ENCODE assay signal across 19 cellular contexts in genomic region chr2:147485210-147485851, GRCh38.
"Had no signal": no experiment of that assay in that cellular context is flagged by ENCODE, and none has a peak within 500 bp of the region (broad histone marks: within the 10 kb centered on the region; RNA-seq: fewer than 3 reads in every experiment).

No MANE protein-coding gene starts in this region.

- ATAC-seq: activated CD8-positive, alpha-beta T cell treated with anti-CD3 and anti-CD28 coated beads, Interleukin-2, amount 10 ng/mL, durations not matched to agents 7 days and 5 days; psoas muscle; sciatic nerve; upper lobe of right lung had no signal

- H3K27me3 ChIP-seq: esophagus squamous epithelium, neural progenitor cell, stomach, testis, upper lobe of right lung had no signal

- H3K9ac ChIP-seq: neural progenitor cell had no signal

- DNase-seq: activated CD4-positive, alpha-beta T cell treated with anti-CD3 and anti-CD28 coated beads, Interleukin-2, amount 10 ng/mL, durations not matched to agents 24 days and 14 days; activated CD4-positive, CD25-positive, alpha-beta regulatory T cell; activated CD8-positive, alpha-beta memory T cell treated with anti-CD3 and anti-CD28 coated beads, Interleukin-2, amount 50 U/mL, for 48 hours; activated CD8-positive, alpha-beta T cell treated with anti-CD3 and anti-CD28 coated beads, Interleukin-2, amount 10 ng/mL, durations not matched to agents 7 days and 5 days; activated gamma-delta T cell treated with Interleukin-2 at 50 U/mL for 16 hours; amygdala; cortex of kidney; effector CD4-positive, alpha-beta T cell; esophagus squamous epithelium; hippocampal formation; psoas muscle; stomach; T-helper 2 cell; testis; upper lobe of right lung had no signal

- H3K9me3 ChIP-seq: esophagus squamous epithelium, psoas muscle, stomach, testis, upper lobe of right lung had no signal

- H3K36me3 ChIP-seq: esophagus squamous epithelium, neural progenitor cell, stomach, upper lobe of right lung had no signal

- FAIRE-seq: endothelial cell of umbilical vein, TTC549 had no signal

- H3K4me1 ChIP-seq: esophagus squamous epithelium, psoas muscle, stomach, testis, upper lobe of right lung had no signal

- H3K27ac ChIP-seq: esophagus squamous epithelium, neural progenitor cell, psoas muscle, stomach, testis, upper lobe of right lung had no signal

- H3K4me3 ChIP-seq: esophagus squamous epithelium, neural progenitor cell, psoas muscle, stomach, testis, upper lobe of right lung had no signal
